Comparison of ENCODE assay signal across 22 cellular contexts in the genomic region with DNA sequence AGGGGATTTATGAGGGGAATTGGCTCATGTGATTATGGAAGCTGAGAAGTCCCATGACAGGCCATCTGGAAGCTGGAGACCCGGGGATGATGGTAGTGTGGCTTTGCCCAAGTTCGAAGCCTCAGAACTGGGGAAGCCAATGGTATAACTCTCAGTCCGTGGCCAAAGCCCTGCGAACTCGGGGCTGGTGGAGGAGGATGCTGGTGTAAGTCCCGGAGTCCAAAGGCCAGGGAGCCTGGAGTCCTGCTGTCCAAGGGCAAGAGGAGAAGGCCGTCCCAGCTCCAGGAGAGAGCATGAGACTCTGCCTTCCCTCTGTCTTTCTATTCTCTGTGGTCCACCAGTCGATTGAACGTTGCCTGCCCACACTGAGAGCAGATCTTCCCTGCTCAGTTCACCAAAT. TPM values are rescaled to one million over a fixed set of nuclear protein-coding genes. Genes with fewer than 3 reads are reported as not detected.
"Had no signal": no experiment of that assay in that cellular context is flagged by ENCODE, and none has a peak within 500 bp of the region (broad histone marks: within the 10 kb centered on the region; RNA-seq: fewer than 3 reads in every experiment).

No MANE protein-coding gene starts in this region.

- H3K4me3 ChIP-seq: colonic mucosa, mucosa of descending colon, ovary, suprapubic skin, thyroid gland, upper lobe of left lung, uterus had no signal

- H3K27me3 ChIP-seq: colonic mucosa, ovary, suprapubic skin, thyroid gland, upper lobe of left lung, uterus had no signal

- H3K4me1 Mint-ChIP-seq: stimulated activated effector memory CD8-positive, alpha-beta T cell treated with anti-CD3 and anti-CD28 coated beads, Interleukin-12 subunit alpha, Interleukin-12 subunit beta, amount 100 ng/mL, for 72 hours had no signal

- DNase-seq: colonic mucosa; effector CD4-positive, alpha-beta T cell; endodermal cell; erythroblast; foreskin keratinocyte; immature natural killer cell; left cardiac atrium; mucosa of descending colon; naive thymus-derived CD8-positive, alpha-beta T cell; nucleus accumbens; ovary; right cardiac atrium; small intestine; stimulated activated CD4-positive, alpha-beta T cell treated with anti-CD3 and anti-CD28 coated beads, Interleukin-4, amount 100 ng/mL, for 1 hour; stimulated activated CD8-positive, alpha-beta memory T cell treated with anti-CD3 and anti-CD28 coated beads, Interleukin-4, amount 100 ng/mL, for 48 hours; stimulated activated naive CD8-positive, alpha-beta T cell treated with anti-CD3 and anti-CD28 coated beads, Interleukin-15, Interleukin-2, amounts not matched to agents 100 U/mL and 50 U/mL, for 24 hours; thyroid gland; upper lobe of left lung; uterus had no signal

- H3K27ac ChIP-seq: colonic mucosa, foreskin keratinocyte, ovary, suprapubic skin, thyroid gland, upper lobe of left lung, uterus had no signal

- H3K9me3 Mint-ChIP-seq: endodermal cell; immature natural killer cell; stimulated activated effector memory CD8-positive, alpha-beta T cell treated with anti-CD3 and anti-CD28 coated beads, Interleukin-12 subunit alpha, Interleukin-12 subunit beta, amount 100 ng/mL, for 72 hours had no signal

- H3K4me3 Mint-ChIP-seq: endodermal cell; immature natural killer cell; naive thymus-derived CD8-positive, alpha-beta T cell; stimulated activated effector memory CD8-positive, alpha-beta T cell treated with anti-CD3 and anti-CD28 coated beads, Interleukin-12 subunit alpha, Interleukin-12 subunit beta, amount 100 ng/mL, for 72 hours had no signal

- H3K36me3 ChIP-seq: colonic mucosa, ovary, suprapubic skin, thyroid gland, upper lobe of left lung, uterus had no signal

- H3K27ac Mint-ChIP-seq: endodermal cell; immature natural killer cell; naive thymus-derived CD8-positive, alpha-beta T cell; progenitor cell of endocrine pancreas; stimulated activated effector memory CD8-positive, alpha-beta T cell treated with anti-CD3 and anti-CD28 coated beads, Interleukin-12 subunit alpha, Interleukin-12 subunit beta, amount 100 ng/mL, for 72 hours had no signal

- H3K36me3 Mint-ChIP-seq: immature natural killer cell; naive thymus-derived CD8-positive, alpha-beta T cell; stimulated activated effector memory CD8-positive, alpha-beta T cell treated with anti-CD3 and anti-CD28 coated beads, Interleukin-12 subunit alpha, Interleukin-12 subunit beta, amount 100 ng/mL, for 72 hours had no signal

- H3K4me1 ChIP-seq: colonic mucosa, foreskin keratinocyte, suprapubic skin, uterus had no signal

- ATAC-seq: foreskin keratinocyte; left cardiac atrium; mucosa of descending colon; naive thymus-derived CD8-positive, alpha-beta T cell; right cardiac atrium; stimulated activated effector memory CD8-positive, alpha-beta T cell treated with anti-CD3 and anti-CD28 coated beads, Interleukin-12 subunit alpha, Interleukin-12 subunit beta, amount 100 ng/mL, for 72 hours; stimulated activated naive CD8-positive, alpha-beta T cell treated with anti-CD3 and anti-CD28 coated beads, Interleukin-15, Interleukin-2, amounts not matched to agents 100 U/mL and 50 U/mL, for 24 hours had no signal

- H3K9me3 ChIP-seq: colonic mucosa, mucosa of descending colon, ovary, suprapubic skin, thyroid gland, upper lobe of left lung, uterus had no signal

RNA-seq across cellular contexts. Expression of a gene that starts 43.2 kb away (rescaled TPM):
- polyA plus RNA-seq: naive thymus-derived CD8-positive, alpha-beta T cell had no signal
